In the genomic region with DNA sequence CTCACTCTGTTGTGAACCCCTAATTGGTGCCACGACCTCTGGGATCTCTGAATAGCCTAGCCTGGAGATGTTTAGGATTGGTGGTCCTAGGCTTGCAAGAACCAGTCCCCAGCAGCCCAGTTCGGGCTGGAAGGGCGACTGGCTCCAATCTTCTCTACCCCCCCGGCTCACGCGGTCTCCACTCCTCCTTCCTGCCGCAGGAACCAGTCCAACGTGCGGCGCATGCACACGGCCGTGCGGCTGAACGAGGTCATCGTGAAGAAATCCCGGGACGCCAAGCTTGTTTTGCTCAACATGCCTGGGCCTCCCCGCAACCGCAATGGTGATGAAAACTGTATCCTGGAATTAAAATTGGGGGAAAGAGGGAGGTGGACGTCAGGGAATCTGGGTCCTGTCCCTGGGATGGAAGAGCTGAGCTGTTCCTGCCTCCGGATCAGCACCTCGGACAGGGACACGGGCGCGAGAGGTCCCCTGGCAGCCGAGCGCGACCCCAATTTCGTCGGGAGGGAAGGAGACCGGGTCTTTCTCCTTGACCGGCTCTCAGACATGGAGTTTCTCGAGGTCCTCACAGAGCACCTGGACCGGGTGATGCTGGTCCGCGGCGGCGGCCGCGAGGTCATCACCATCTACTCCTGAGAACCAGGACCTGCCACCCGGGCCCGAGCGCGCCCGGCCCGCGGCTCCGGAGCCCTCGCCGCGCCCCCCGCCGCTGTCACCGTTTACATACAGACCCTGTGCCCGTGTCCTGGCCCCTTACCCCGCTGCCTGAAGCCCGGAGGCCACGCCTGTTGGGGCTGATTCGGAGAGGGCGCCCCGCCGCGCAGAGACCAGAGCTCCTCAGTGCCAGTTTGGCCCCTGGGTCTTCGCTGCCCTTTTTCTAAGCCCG, we compare ENCODE assay signal across 9 cellular contexts. TPM values are rescaled to one million over a fixed set of nuclear protein-coding genes. Genes with fewer than 3 reads are reported as not detected.
DNase-seq lines count a peak whose midpoint lies in the region; TF ChIP-seq lines count a peak whose summit lies in the region.
"Had no signal": no experiment of that assay in that cellular context is flagged by ENCODE, and none has a peak within 500 bp of the region (broad histone marks: within the 10 kb centered on the region; RNA-seq: fewer than 3 reads in every experiment).

No MANE protein-coding gene starts in this region.

- no peak for TF ChIP-seq CTCF in neural progenitor cell (IDR thresholded peaks at IDR 0.05)

- H3K4me1 Mint-ChIP-seq in neural progenitor cell: peaks cover 11% of the 10 kb centered on the region

- peaks cover 13% of the 10 kb centered on the region for H3K4me1 ChIP-seq in neural progenitor cell

- peaks cover 32% of the 10 kb centered on the region for H3K36me3 Mint-ChIP-seq in neural progenitor cell

- no peak overlapping the region for H3K9ac ChIP-seq in neural progenitor cell

- H3K4me3 ChIP-seq in neural progenitor cell: peak overlapping the region; percentile 42

- peaks cover 86% of the 10 kb centered on the region for H3K27me3 ChIP-seq in neural progenitor cell

- peaks cover 76% of the 10 kb centered on the region for H4K20me1 ChIP-seq in neural progenitor cell (ENCODE audit: low read depth)

- no peaks in the 10 kb centered on the region for H3K79me2 ChIP-seq in neural progenitor cell (ENCODE audit: low read depth)

- no peaks in the 10 kb centered on the region for H3K9me3 ChIP-seq in neural progenitor cell (ENCODE audit: low read depth)

- H3K27ac Mint-ChIP-seq in neural progenitor cell: no peak overlapping the region
- H3K27ac Mint-ChIP-seq: activated T-helper 2 cell treated with anti-CD3 and anti-CD28 coated beads, Interferon-gamma antibody, Interleukin-2, Interleukin-4, amounts not matched to agents 10 μg/mL and 5 μg/mL and 100 μg/mL, durations not matched to agents 14 hours and 24 hours and 36 hours had no signal

- H3K4me2 ChIP-seq in neural progenitor cell: peak overlapping the region; percentile 78

- peaks cover 23% of the 10 kb centered on the region for H3F3A ChIP-seq in neural progenitor cell (ENCODE audit: low read depth)

- DNase-seq in GM04504 (ENCODE audit: low read depth): peak; percentile 4
- DNase-seq in RKO (ENCODE audit: low spot score): peak; percentile 15
- peak; percentile 24 for DNase-seq in fibroblast of gingiva (ENCODE audit: low read depth)
- DNase-seq in neural progenitor cell (ENCODE audit: low spot score): peak; percentile 91
- DNase-seq in NCI-H748 treated with DMSO at 0.1 percent for 48 hours (lab: John Stamatoyannopoulos, UW): no peak
- DNase-seq in effector CD4-positive, alpha-beta T cell: no peak
- DNase-seq in NCI-H1930 (lab: John Stamatoyannopoulos, UW): no peak
- no peak for DNase-seq in NCI-H82 (lab: John Stamatoyannopoulos, UW)

- H3K4me3 Mint-ChIP-seq in neural progenitor cell: no peak overlapping the region

- H3K9me3 Mint-ChIP-seq in neural progenitor cell: no peaks in the 10 kb centered on the region
- H3K9me3 Mint-ChIP-seq: activated T-helper 2 cell treated with anti-CD3 and anti-CD28 coated beads, Interferon-gamma antibody, Interleukin-2, Interleukin-4, amounts not matched to agents 10 μg/mL and 5 μg/mL and 100 μg/mL, durations not matched to agents 14 hours and 24 hours and 36 hours had no signal

- no peaks in the 10 kb centered on the region for H3K36me3 ChIP-seq in neural progenitor cell

- no peak overlapping the region for H3K27ac ChIP-seq in neural progenitor cell

- no peak overlapping the region for H2AFZ ChIP-seq in neural progenitor cell (replicated peaks)

- peaks cover 41% of the 10 kb centered on the region for H3K27me3 Mint-ChIP-seq in neural progenitor cell (ENCODE audit: insufficient read depth, low read depth)

RNA-seq across cellular contexts. Expression of a gene that starts 28.2 kb away (rescaled TPM):
- total RNA-seq in neural progenitor cell (ENCODE audit: low replicate concordance): 0.37 and 0.77 TPM in 2 replicates

RNA-seq across cellular contexts. Expression of a gene that starts 32.5 kb away (rescaled TPM):
- 10.3 and 18.4 TPM in 2 replicates for total RNA-seq in neural progenitor cell (ENCODE audit: low replicate concordance)

RNA-seq across cellular contexts. Expression of a gene that starts 48.5 kb away (rescaled TPM):
- 0.15 TPM in 1 of 2 replicates, not detected in the other for total RNA-seq in neural progenitor cell (ENCODE audit: low replicate concordance)
- total RNA-seq: activated T-helper 2 cell treated with anti-CD3 and anti-CD28 coated beads, Interferon-gamma antibody, Interleukin-2, Interleukin-4, amounts not matched to agents 10 μg/mL and 5 μg/mL and 100 μg/mL, durations not matched to agents 14 hours and 24 hours and 36 hours had no signal

Comparison
In these comparisons a context has a peak if more than half of its experiments do, and no peak if none do; other contexts are left out.
1. DNase-seq: peak in GM04504 (single experiment), RKO (single experiment), fibroblast of gingiva (single experiment) and neural progenitor cell (single experiment); none in NCI-H748 treated with DMSO at 0.1 percent for 48 hours (single experiment), effector CD4-positive, alpha-beta T cell (single experiment), NCI-H1930 (0 of 2) and NCI-H82 (single experiment).